Comparison of ENCODE assay signal across 22 cellular contexts in the genomic region with DNA sequence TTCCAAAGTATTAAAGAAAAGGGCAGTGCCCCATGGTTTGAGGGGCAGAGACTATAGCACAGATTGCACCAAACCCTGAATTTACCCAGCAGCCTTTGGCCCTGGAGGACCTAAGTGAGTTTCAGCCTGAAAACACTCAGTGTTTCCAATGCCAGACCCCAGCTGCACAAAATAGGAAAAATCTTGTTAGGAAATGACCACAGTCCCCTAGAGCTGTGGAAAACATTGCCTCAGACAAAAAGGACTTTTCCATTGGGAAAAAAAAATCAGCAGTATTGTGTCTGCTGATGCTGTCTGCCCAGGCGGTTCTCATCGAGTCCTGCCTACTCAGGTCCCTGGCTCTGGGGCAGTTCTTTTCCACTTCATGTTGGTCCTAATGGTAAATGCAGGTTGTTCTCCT.
DNase-seq lines count a peak whose midpoint lies in the region; TF ChIP-seq lines count a peak whose summit lies in the region.
"Had no signal": no experiment of that assay in that cellular context is flagged by ENCODE, and none has a peak within 500 bp of the region (broad histone marks: within the 10 kb centered on the region; RNA-seq: fewer than 3 reads in every experiment).

No MANE protein-coding gene starts in this region.

- no peaks in the 10 kb centered on the region for H3K9me3 Mint-ChIP-seq in activated CD4-positive, alpha-beta memory T cell treated with anti-CD3 and anti-CD28 coated beads, Interleukin-2, amount 10 ng/mL, durations not matched to agents 7 days and 5 days
- H3K9me3 Mint-ChIP-seq: activated B cell treated with CpG ODN at 0.5 μM for 24 hours; activated naive CD8-positive, alpha-beta T cell treated with anti-CD3 and anti-CD28 coated beads, Interleukin-2, amount 10 ng/mL, durations not matched to agents 7 days and 5 days; memory B cell had no signal

- H3K4me2 ChIP-seq in hepatocyte = no peak overlapping the region

- no peak overlapping the region for H2AFZ ChIP-seq in hepatocyte

- CTCF ChIA-PET in activated CD4-positive, alpha-beta memory T cell treated with anti-CD3 and anti-CD28 coated beads, Interleukin-2, amount 10 ng/mL, durations not matched to agents 7 days and 5 days (lab: Charles Lee) = no interaction called here

- H3K9me3 ChIP-seq in hepatocyte (ENCODE audit: low read depth) (no peaks in the 10 kb centered on the region), stomach smooth muscle (ENCODE audit: control insufficient read depth in 2 of 2, low read length in 2 of 2) (no peaks in the 10 kb centered on the region)
- H3K9me3 ChIP-seq: colonic mucosa, esophagus muscularis mucosa, transverse colon had no signal

- no peak overlapping the region for H3K27ac Mint-ChIP-seq in activated CD4-positive, alpha-beta memory T cell treated with anti-CD3 and anti-CD28 coated beads, Interleukin-2, amount 10 ng/mL, durations not matched to agents 7 days and 5 days
- H3K27ac Mint-ChIP-seq: activated B cell treated with CpG ODN at 0.5 μM for 24 hours; activated naive CD8-positive, alpha-beta T cell treated with anti-CD3 and anti-CD28 coated beads, Interleukin-2, amount 10 ng/mL, durations not matched to agents 7 days and 5 days; memory B cell had no signal

- H3K27me3 ChIP-seq in hepatocyte (no peaks in the 10 kb centered on the region), stomach smooth muscle (ENCODE audit: control insufficient read depth in 1 of 2, insufficient read depth in 2 of 2, low read length in 2 of 2) (peaks cover 0 to 8% of the 10 kb centered on the region in 2 donors)
- H3K27me3 ChIP-seq: colonic mucosa, transverse colon had no signal

- H3K36me3 Mint-ChIP-seq in activated CD4-positive, alpha-beta memory T cell treated with anti-CD3 and anti-CD28 coated beads, Interleukin-2, amount 10 ng/mL, durations not matched to agents 7 days and 5 days (ENCODE audit: low read depth) = no peaks in the 10 kb centered on the region
- H3K36me3 Mint-ChIP-seq: activated naive CD8-positive, alpha-beta T cell treated with anti-CD3 and anti-CD28 coated beads, Interleukin-2, amount 10 ng/mL, durations not matched to agents 7 days and 5 days; memory B cell had no signal

- no peaks in the 10 kb centered on the region for H3K79me2 ChIP-seq in hepatocyte

- TF ChIP-seq CTCF in hepatocyte (IDR thresholded peaks at IDR 0.05; ENCODE audit: poor library complexity) = no peak

- H3K27ac ChIP-seq in hepatocyte (peak overlapping the region; percentile 15), stomach smooth muscle (ENCODE audit: low read length) (peak overlapping the region; percentile 49), substantia nigra (ENCODE audit: low read depth, low read length, poor library complexity, severe bottlenecking) (no peak overlapping the region)
- H3K27ac ChIP-seq: colonic mucosa, transverse colon had no signal

- H3K9me2 ChIP-seq in hepatocyte (replicated peaks; ENCODE audit: insufficient read depth) = no peaks in the 10 kb centered on the region

- peak; percentile 24 for DNase-seq in astrocyte of the hippocampus (ENCODE audit: low read depth, low spot score)
- peak; percentile 11 for DNase-seq in foreskin melanocyte
- DNase-seq in hepatocyte (ENCODE audit: low spot score) = no peak
- no peak for DNase-seq in activated CD4-positive, alpha-beta memory T cell treated with anti-CD3 and anti-CD28 coated beads, Interleukin-2, amount 10 ng/mL, durations not matched to agents 7 days and 5 days
- DNase-seq in SHP77 (lab: John Stamatoyannopoulos, UW) = no peak
- no peak for DNase-seq in substantia nigra (lab: John Stamatoyannopoulos, UW)
- DNase-seq: activated B cell treated with CpG ODN at 0.5 μM for 24 hours; activated CD4-positive, alpha-beta T cell treated with anti-CD3 and anti-CD28 coated beads, Interleukin-2, amount 50 U/mL, for 4 hours; activated CD8-positive, alpha-beta memory T cell treated with anti-CD3 and anti-CD28 coated beads, Interleukin-2, amount 50 U/mL, for 48 hours; activated naive CD8-positive, alpha-beta T cell treated with anti-CD3 and anti-CD28 coated beads, Interleukin-2, amount 10 ng/mL, durations not matched to agents 7 days and 5 days; colonic mucosa; NCI-H2081 treated with DMSO at 0.1 percent for 48 hours; NCI-H345; NCI-H774; stimulated activated CD4-positive, alpha-beta T cell treated with anti-CD3 and anti-CD28 coated beads, Interleukin-12 subunit alpha, Interleukin-12 subunit beta, amount 100 ng/mL, for 4 hours; stimulated activated CD4-positive, alpha-beta T cell treated with anti-CD3 and anti-CD28 coated beads, Interleukin-4, amount 100 ng/mL, for 4 hours; stimulated activated naive CD4-positive, alpha-beta T cell; transverse colon had no signal

- no peaks in the 10 kb centered on the region for H3K36me3 ChIP-seq in hepatocyte (replicated peaks; ENCODE audit: insufficient read depth, low read depth)
- H3K36me3 ChIP-seq in stomach smooth muscle (ENCODE audit: control insufficient read depth in 2 of 2, insufficient read depth in 2 of 2, low read length in 2 of 2) = no peaks in the 10 kb centered on the region
- H3K36me3 ChIP-seq: colonic mucosa, esophagus muscularis mucosa, transverse colon had no signal

- H3K4me1 ChIP-seq in hepatocyte (ENCODE audit: insufficient read depth) = peaks cover 9% of the 10 kb centered on the region
- no peaks in the 10 kb centered on the region for H3K4me1 ChIP-seq in stomach smooth muscle (ENCODE audit: control insufficient read depth, insufficient read depth, low read length)
- H3K4me1 ChIP-seq: colonic mucosa had no signal

- peaks cover 2% of the 10 kb centered on the region for H3K4me1 Mint-ChIP-seq in activated CD4-positive, alpha-beta memory T cell treated with anti-CD3 and anti-CD28 coated beads, Interleukin-2, amount 10 ng/mL, durations not matched to agents 7 days and 5 days
- H3K4me1 Mint-ChIP-seq: activated B cell treated with CpG ODN at 0.5 μM for 24 hours; activated naive CD8-positive, alpha-beta T cell treated with anti-CD3 and anti-CD28 coated beads, Interleukin-2, amount 10 ng/mL, durations not matched to agents 7 days and 5 days; memory B cell had no signal

- no peak overlapping the region for H3K4me3 Mint-ChIP-seq in activated CD4-positive, alpha-beta memory T cell treated with anti-CD3 and anti-CD28 coated beads, Interleukin-2, amount 10 ng/mL, durations not matched to agents 7 days and 5 days
- H3K4me3 Mint-ChIP-seq: activated B cell treated with CpG ODN at 0.5 μM for 24 hours; activated naive CD8-positive, alpha-beta T cell treated with anti-CD3 and anti-CD28 coated beads, Interleukin-2, amount 10 ng/mL, durations not matched to agents 7 days and 5 days; memory B cell had no signal

- POLR2A ChIA-PET in activated CD4-positive, alpha-beta memory T cell treated with anti-CD3 and anti-CD28 coated beads, Interleukin-2, amount 10 ng/mL, durations not matched to agents 7 days and 5 days (lab: Charles Lee) = no interaction called here

- H4K20me1 ChIP-seq in hepatocyte (ENCODE audit: insufficient read depth, poor library complexity, severe bottlenecking) = no peaks in the 10 kb centered on the region

- no peak overlapping the region for H3K4me3 ChIP-seq in hepatocyte
- H3K4me3 ChIP-seq in stomach smooth muscle (ENCODE audit: low read length in 2 of 2) = no peak overlapping the region
- H3K4me3 ChIP-seq: colonic mucosa, esophagus muscularis mucosa, GM12878, transverse colon had no signal

- H3K9ac ChIP-seq in stomach smooth muscle (ENCODE audit: low read length in 2 of 2) = no peak overlapping the region

- 87% methylated on average over 2 of the region's 2 CpGs for WGBS in hepatocyte (ENCODE audit: low lambda C conversion rate, missing lambda C conversion rate)

- H3K27me3 Mint-ChIP-seq in activated CD4-positive, alpha-beta memory T cell treated with anti-CD3 and anti-CD28 coated beads, Interleukin-2, amount 10 ng/mL, durations not matched to agents 7 days and 5 days = peaks cover 27% of the 10 kb centered on the region

Comparison
In these comparisons a context has a peak if more than half of its experiments do, and no peak if none do; other contexts are left out.
1. DNase-seq: peak in astrocyte of the hippocampus (single experiment) and foreskin melanocyte (single experiment); none in hepatocyte (single experiment), activated CD4-positive, alpha-beta memory T cell treated with anti-CD3 and anti-CD28 coated beads, Interleukin-2, amount 10 ng/mL, durations not matched to agents 7 days and 5 days (single experiment), SHP77 (0 of 2) and substantia nigra (0 of 49).